ENCODE assay signal across 21 cellular contexts in genomic region chr1:17093822-17094393, GRCh38. TPM values are rescaled to one million over a fixed set of nuclear protein-coding genes. Genes with fewer than 3 reads are reported as not detected.
DNase-seq lines count a peak whose midpoint lies in the region; ATAC-seq lines count a peak whose summit lies in the region.
"Had no signal": no experiment of that assay in that cellular context is flagged by ENCODE, and none has a peak within 500 bp of the region (broad histone marks: within the 10 kb centered on the region; RNA-seq: fewer than 3 reads in every experiment).

No MANE protein-coding gene starts in this region.

- no peak overlapping the region for H2BK120ac ChIP-seq in neuronal stem cell (ENCODE audit: low read depth, low read length)

- no peak overlapping the region for H2BK5ac ChIP-seq in neuronal stem cell (ENCODE audit: low read length)

- H3K4ac ChIP-seq in neuronal stem cell (ENCODE audit: low read length): no peak overlapping the region

- H2AFZ ChIP-seq in neuronal stem cell (ENCODE audit: low read length): no peak overlapping the region
- H2AFZ ChIP-seq: GM23338 had no signal

- no peaks in the 10 kb centered on the region for H3K36me3 ChIP-seq in neuronal stem cell (replicated peaks in 1 of 2; ENCODE audit: control insufficient read depth in 2 of 2, insufficient read depth in 2 of 2, low read length in 2 of 2)
- H3K36me3 ChIP-seq: MG63 had no signal

- H3K9me3 ChIP-seq in neuronal stem cell (replicated peaks in 1 of 2; ENCODE audit: control insufficient read depth in 2 of 2, insufficient read depth in 1 of 2, low read depth in 1 of 2, low read length in 2 of 2): peaks cover 0 to 2% of the 10 kb centered on the region in 2 donors

- ATAC-seq in HG02981 (IDR thresholded peaks at IDR 0.05; ENCODE audit: unreplicated experiment) (no peak), HG03520 (IDR thresholded peaks at IDR 0.05; ENCODE audit: unreplicated experiment) (no peak)
- ATAC-seq: GM23338, HCT116 had no signal

- H3K9ac ChIP-seq in neuronal stem cell (ENCODE audit: low read depth, low read length, poor library complexity): no peak overlapping the region

- H3K4me2 ChIP-seq in neuronal stem cell (ENCODE audit: insufficient read depth, low read length, poor library complexity, severe bottlenecking): no peak overlapping the region
- H3K4me2 ChIP-seq: GM23338 had no signal

- H3K23ac ChIP-seq in neuronal stem cell (ENCODE audit: low read depth, low read length, poor library complexity): no peak overlapping the region

- DNase-seq in NCI-H1694 treated with DMSO at 0.1 percent for 48 hours (lab: John Stamatoyannopoulos, UW) (peak; percentile 44), cerebellar cortex (ENCODE audit: low spot score) (peak; percentile 59), neuronal stem cell (ENCODE audit: low spot score) (no peak), NCI-H2107 (lab: John Stamatoyannopoulos, UW) (no peak)
- DNase-seq: ACHN, COR-L47, DMS153, Kasumi-1, MG63, NCI-H1048, NCI-H1436, NCI-H2029 treated with DMSO at 0.1 percent for 48 hours, Right ventricle myocardium superior had no signal

- no peak overlapping the region for H2BK15ac ChIP-seq in neuronal stem cell (ENCODE audit: low read length)

- peak overlapping the region; percentile 40 for H2AK5ac ChIP-seq in neuronal stem cell (ENCODE audit: low read depth, low read length)

- H3K4me3 ChIP-seq in neuronal stem cell (ENCODE audit: low read length in 2 of 2): no peak overlapping the region
- H3K4me3 ChIP-seq: GM12878, GM23338, MG63, SK-N-MC had no signal

- H3K27me3 ChIP-seq in neuronal stem cell (ENCODE audit: control insufficient read depth in 3 of 3, insufficient read depth in 3 of 3, low read depth in 1 of 3, low read length in 3 of 3): peaks cover 0 to 49% (median 0%) of the 10 kb centered on the region in 3 experiments
- H3K27me3 ChIP-seq: MG63 had no signal

- peaks cover 7 to 26% of the 10 kb centered on the region in 2 donors for H3K4me1 ChIP-seq in neuronal stem cell (ENCODE audit: control insufficient read depth in 2 of 2, insufficient read depth in 1 of 2, low read depth in 1 of 2, low read length in 2 of 2)

- H3K27ac ChIP-seq in neuronal stem cell (replicated peaks; ENCODE audit: low read length) (no peak overlapping the region), temporal lobe (ENCODE audit: low read depth, low read length) (peak overlapping the region; percentile 60)
- H3K27ac ChIP-seq: C4-2B, SK-N-MC had no signal

- no peak overlapping the region for H4K91ac ChIP-seq in neuronal stem cell (ENCODE audit: low read depth, low read length, poor library complexity)

- H4K8ac ChIP-seq in neuronal stem cell (ENCODE audit: low read depth, low read length): no peak overlapping the region

- H3K18ac ChIP-seq in neuronal stem cell (ENCODE audit: low read length): no peak overlapping the region

- no CpG with 5 or more reads among the region's 8 CpGs for WGBS in neuronal stem cell (ENCODE audit: extremely low coverage in 2 of 2, insufficient read length in 2 of 2, insufficient replicate concordance in 1 of 2), 2 donors

- no peaks in the 10 kb centered on the region for H3K79me1 ChIP-seq in neuronal stem cell (ENCODE audit: low read depth, low read length)

- no peak overlapping the region for H3K14ac ChIP-seq in neuronal stem cell (ENCODE audit: low read length)

- H2BK12ac ChIP-seq in neuronal stem cell (ENCODE audit: low read length): no peak overlapping the region

RNA-seq across cellular contexts. Expression of gene PADI2, which starts 25.3 kb away (rescaled TPM):
- polyA plus RNA-seq in neuronal stem cell (2013, experiment 1 of 2): 0.43 TPM
- polyA plus RNA-seq in neuronal stem cell (2013, experiment 2 of 2): 0.64 TPM
- 0.74 TPM for total RNA-seq in temporal lobe

RNA-seq across cellular contexts. Expression of gene SDHB, which starts 40.1 kb away (rescaled TPM):
- polyA plus RNA-seq in neuronal stem cell (2013, experiment 1 of 2): 64.9 TPM
- polyA plus RNA-seq in neuronal stem cell (2013, experiment 2 of 2): 62.5 TPM
- total RNA-seq in temporal lobe: 61.5 TPM

Comparison
In these comparisons a context has a peak if more than half of its experiments do, and no peak if none do; other contexts are left out.
1. DNase-seq: peak in NCI-H1694 treated with DMSO at 0.1 percent for 48 hours (single experiment) and cerebellar cortex (single experiment); none in neuronal stem cell (single experiment) and NCI-H2107 (single experiment).